Comparison of ENCODE assay signal across 8 cellular contexts in genomic region chr15:41230650-41231533, GRCh38. TPM values are rescaled to one million over a fixed set of nuclear protein-coding genes. Genes with fewer than 3 reads are reported as not detected.
A peak's percentile ranks its signal among the peaks of the same experiment; 100 is the strongest.
DNase-seq lines count a peak whose midpoint lies in the region; ATAC-seq and TF ChIP-seq lines count a peak whose summit lies in the region.

CHP1 (plus strand) TSS chr15:41231268; CDS start chr15:41231383, 115 bp downstream.
EXD1 (minus strand) TSS chr15:41230757; CDS start chr15:41226575, 4,182 bp downstream.

- H3K27ac Mint-ChIP-seq in T-helper 17 cell, result peak within 1 kb of the TSS; percentile 90

- H3K27ac ChIP-seq in right atrium auricular region (peak within 1 kb of the TSS; percentile 93 to 94), prostate gland (peak within 1 kb of the TSS; percentile 85 to 97), urinary bladder (ENCODE audit: low read depth) (peak within 1 kb of the TSS; percentile 88)

- H3K27me3 Mint-ChIP-seq in T-helper 17 cell, result no peaks in the 10 kb centered on the region

- under 1% methylated on average over 80 of the region's 80 CpGs for WGBS in prostate gland
- under 1% methylated on average over 80 of the region's 80 CpGs for WGBS in urinary bladder

- H3K36me3 ChIP-seq in right atrium auricular region, result no peaks in the 10 kb centered on the region
- no peaks in the 10 kb centered on the region for H3K36me3 ChIP-seq in prostate gland
- no peaks in the 10 kb centered on the region for H3K36me3 ChIP-seq in urinary bladder (ENCODE audit: insufficient read depth)

- peaks cover 0 to 30% of the 10 kb centered on the region in 2 donors for H3K4me1 ChIP-seq in right atrium auricular region
- no peaks in the 10 kb centered on the region for H3K4me1 ChIP-seq in prostate gland (replicated peaks)
- H3K4me1 ChIP-seq in urinary bladder (ENCODE audit: insufficient read depth), result no peaks in the 10 kb centered on the region

- peak; percentile 96 to 98 for TF ChIP-seq CTCF in right atrium auricular region (IDR thresholded peaks at IDR 0.05)
- TF ChIP-seq CTCF in prostate gland (IDR thresholded peaks at IDR 0.05), result peak; percentile 59 to 96 (median 91)

- H3K4me3 ChIP-seq in right atrium auricular region (peak within 1 kb of the TSS; percentile 81 to 94), prostate gland (peak within 1 kb of the TSS; percentile 48 to 88), urinary bladder (ENCODE audit: low read depth, low read length) (peak within 1 kb of the TSS; percentile 73)

- H3K9me3 ChIP-seq in T-helper 17 cell (ENCODE audit: control insufficient read depth, low read length, poor library complexity, severe bottlenecking) (no peaks in the 10 kb centered on the region), right atrium auricular region (no peaks in the 10 kb centered on the region), prostate gland (no peaks in the 10 kb centered on the region)

- ATAC-seq in GM18498 (IDR thresholded peaks at IDR 0.05; ENCODE audit: unreplicated experiment) (peak; percentile 96), HG02938 (IDR thresholded peaks at IDR 0.05; ENCODE audit: unreplicated experiment) (peak; percentile 93), T-helper 17 cell (peak; percentile 97)

- H3K4me3 Mint-ChIP-seq in T-helper 17 cell, result peak within 1 kb of the TSS; percentile 91

- H3K27me3 ChIP-seq in right atrium auricular region (no peaks in the 10 kb centered on the region), prostate gland (replicated peaks; ENCODE audit: insufficient read depth) (no peaks in the 10 kb centered on the region)

- peak; percentile 76 for TF ChIP-seq POLR2A in prostate gland (IDR thresholded peaks at IDR 0.05)

- DNase-seq in NCI-H1694 treated with DMSO at 0.1 percent for 48 hours (lab: John Stamatoyannopoulos, UW) (peak; percentile 75), T-helper 17 cell (peak; percentile 86 to 89 (median 87)), anterior cingulate cortex (lab: John Stamatoyannopoulos, UW) (peak; percentile 79 to 99 (median 96)), right atrium auricular region (ENCODE audit: low spot score) (peak; percentile 98), prostate gland (ENCODE audit: low spot score) (peak; percentile 98)

- H3K36me3 Mint-ChIP-seq in T-helper 17 cell (ENCODE audit: low read depth), result no peaks in the 10 kb centered on the region

- H3K4me1 Mint-ChIP-seq in T-helper 17 cell, result peaks cover 19% of the 10 kb centered on the region

- intact Hi-C loops in prostate gland (cut with DNase I), result loop anchor here (5.0 kb wide), 1 partner anchor 114 kb away; the partner anchor contains the start of gene INO80

RNA-seq across cellular contexts. Expression of gene CHP1, which starts in this region (rescaled TPM):
- 10 to 100 TPM; 31.6 to 40.5 TPM for total RNA-seq in T-helper 17 cell
- 100 to 1,000 TPM; 165 to 247 TPM for total RNA-seq in right atrium auricular region
- total RNA-seq in prostate gland, result 100 to 1,000 TPM in 1 of 2 donors, 10 to 100 TPM in 1; 97.0 to 174 TPM
- 53.3 TPM for total RNA-seq in urinary bladder
- polyA plus RNA-seq in urinary bladder, result 45.6 TPM

RNA-seq across cellular contexts. Expression of gene EXD1, which starts in this region (rescaled TPM):
- total RNA-seq in T-helper 17 cell (not detected), right atrium auricular region (not detected), prostate gland (1 to 10 TPM in 1 of 2 donors, not detected in 1; 5.3 TPM), urinary bladder (not detected)
- polyA plus RNA-seq in urinary bladder, result not detected

Comparison
In these comparisons a context has a peak if more than half of its experiments do, and no peak if none do; other contexts are left out.
1. Peak in every context shown above with its lines: DNase-seq, ATAC-seq, H3K4me3 ChIP-seq and H3K27ac ChIP-seq.